In the genomic region with DNA sequence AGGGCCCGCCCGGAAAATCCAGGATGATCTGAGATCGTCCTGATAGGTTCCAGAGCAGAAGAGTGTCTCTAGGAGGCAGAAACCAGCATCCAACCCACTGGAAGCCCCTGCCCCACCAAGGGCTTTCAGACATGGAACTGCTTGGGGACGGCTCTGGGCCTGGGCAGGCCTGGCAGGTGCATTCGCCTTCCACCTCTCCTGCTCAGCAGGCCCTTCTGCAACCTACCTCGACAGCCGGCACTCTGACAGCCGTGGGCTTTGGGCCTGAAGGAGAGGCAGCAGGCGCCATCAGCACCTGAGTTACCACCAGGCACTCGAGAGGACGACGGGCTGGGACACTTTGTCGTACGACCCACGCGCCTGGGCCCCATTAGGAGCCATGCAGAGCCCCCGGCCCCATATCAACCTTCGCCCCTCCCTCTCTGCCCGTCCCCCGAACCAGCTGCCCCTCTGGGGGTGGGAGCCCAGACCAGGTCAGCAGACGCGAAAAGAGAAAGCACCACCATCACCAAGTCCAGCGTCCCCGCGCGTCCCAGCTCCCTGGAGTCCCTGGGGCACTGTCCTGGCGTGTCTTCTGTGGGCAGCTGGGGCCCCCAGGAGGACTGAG, we compare ENCODE assay signal across 2 cellular contexts.
TF ChIP-seq lines count a peak whose summit lies in the region.

No MANE protein-coding gene starts in this region.

TF ChIP-seq in WTC11, 78 proteins besides CTCF, POLR2A, EP300 and RAD21:
- TF ChIP-seq TCF7 (CRISPR knock-in tag; IDR thresholded peaks at IDR 0.05; ENCODE audit: low read depth): no peak
- no peak for TF ChIP-seq EMX1 (CRISPR knock-in tag; IDR thresholded peaks at IDR 0.05)
- TF ChIP-seq, protein P1, sequence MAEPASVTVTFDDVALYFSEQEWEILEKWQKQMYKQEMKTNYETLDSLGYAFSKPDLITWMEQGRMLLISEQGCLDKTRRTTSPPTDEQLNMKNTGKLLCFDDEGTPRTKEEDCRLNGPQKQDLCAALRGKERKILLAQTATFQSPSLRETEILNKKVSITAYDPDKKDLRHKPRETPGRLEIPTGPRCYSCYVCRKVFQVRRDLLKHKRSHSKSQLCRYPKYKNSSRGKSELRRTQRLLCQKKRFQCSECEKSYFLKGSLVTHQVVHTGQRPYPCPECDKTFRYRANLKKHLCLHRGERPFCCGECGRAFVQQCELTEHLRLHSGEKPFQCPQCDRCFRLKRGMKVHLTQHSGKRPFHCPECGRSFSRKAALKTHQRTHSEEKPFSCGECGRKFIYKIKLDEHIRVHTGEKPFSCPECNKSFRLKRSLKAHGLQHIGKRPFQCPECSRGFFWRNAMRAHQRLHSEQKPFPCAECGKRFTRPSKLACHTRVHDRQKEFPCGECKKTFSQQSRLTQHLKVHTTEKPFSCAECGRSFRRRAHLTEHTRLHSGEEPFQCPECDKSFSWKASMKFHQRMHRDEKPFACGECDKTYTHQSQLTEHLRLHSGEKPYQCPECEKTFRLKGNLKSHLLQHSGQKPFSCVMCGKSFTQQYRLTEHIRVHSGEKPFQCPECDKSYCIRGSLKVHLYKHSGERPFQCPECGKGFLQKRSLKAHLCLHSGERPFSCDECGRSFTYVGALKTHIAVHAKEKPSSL (CRISPR knock-in tag; conservative IDR thresholded peaks at IDR 0.05): no peak
- no peak for TF ChIP-seq SP1 (CRISPR knock-in tag; conservative IDR thresholded peaks at IDR 0.05)
- TF ChIP-seq OVOL2 (CRISPR knock-in tag; IDR thresholded peaks at IDR 0.05; ENCODE audit: borderline replicate concordance): no peak
- no peak for TF ChIP-seq ATF6 (CRISPR knock-in tag; IDR thresholded peaks at IDR 0.05)
- no peak for TF ChIP-seq ZNF232 (CRISPR knock-in tag; IDR thresholded peaks at IDR 0.05)

TF ChIP-seq in H1, 55 proteins besides CTCF, POLR2A, EP300 and RAD21:
- TF ChIP-seq, protein P2, sequence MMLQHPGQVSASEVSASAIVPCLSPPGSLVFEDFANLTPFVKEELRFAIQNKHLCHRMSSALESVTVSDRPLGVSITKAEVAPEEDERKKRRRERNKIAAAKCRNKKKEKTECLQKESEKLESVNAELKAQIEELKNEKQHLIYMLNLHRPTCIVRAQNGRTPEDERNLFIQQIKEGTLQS (IDR thresholded peaks at IDR 0.05; ENCODE audit: insufficient read depth, low read depth, low read length): no peak
- TF ChIP-seq CHD7 (IDR thresholded peaks at IDR 0.05; ENCODE audit: insufficient replicate concordance, low read length) (no peak), BRCA1 (IDR thresholded peaks at IDR 0.05; ENCODE audit: low read depth, low read length) (no peak), SIRT6 (IDR thresholded peaks at IDR 0.05; ENCODE audit: low read length) (no peak), SP2 (IDR thresholded peaks at IDR 0.05; ENCODE audit: low read length) (no peak), CBX5 (IDR thresholded peaks at IDR 0.05; ENCODE audit: low read depth, low read length) (no peak), TAF1 (IDR thresholded peaks at IDR 0.05; ENCODE audit: low read depth, low read length) (no peak), NANOG (IDR thresholded peaks at IDR 0.05; ENCODE audit: insufficient read depth, low read depth, low read length, poor library complexity, severe bottlenecking) (no peak), BACH1 (IDR thresholded peaks at IDR 0.05; ENCODE audit: low read length) (no peak), RFX5 (IDR thresholded peaks at IDR 0.05; ENCODE audit: borderline replicate concordance, low read depth, low read length) (no peak), BCL11A (IDR thresholded peaks at IDR 0.05; ENCODE audit: low read depth in 2 of 2, low read length in 2 of 2) (no peak)
TF ChIP-seq in H1: peak in this region for 0.
